1 cellular context compared by ENCODE assay signal in genomic region chr22:40346178-40347064, GRCh38.
TF ChIP-seq lines count a peak whose summit lies in the region.

TSS of gene ADSL (plus strand) at chr22:40346500. CDS start at chr22:40346559, 59 bp downstream.

TF ChIP-seq in HepG2, 621 proteins besides CTCF, POLR2A, EP300 and RAD21 (continued from another document and continues in another):
- no peak for TF ChIP-seq SIN3B (IDR thresholded peaks at IDR 0.05; ENCODE audit: low read length)
- 0 out of 2 replicates have a peak, but pooled peaks have one; percentile 43 for TF ChIP-seq ZNF30 (CRISPR knock-in tag; IDR thresholded peaks at IDR 0.05)
- TF ChIP-seq KDM5B (CRISPR knock-in tag; IDR thresholded peaks at IDR 0.05; ENCODE audit: borderline replicate concordance) = peak; percentile 88; the same call in 1 of the 2 replicates
- TF ChIP-seq NCOA5 (CRISPR knock-in tag; IDR thresholded peaks at IDR 0.05) = no peak
- peak; percentile 41; the same call in 1 of the 2 replicates for TF ChIP-seq CEBPG (CRISPR knock-in tag; IDR thresholded peaks at IDR 0.05)
- TF ChIP-seq ZNF674 (CRISPR knock-in tag; IDR thresholded peaks at IDR 0.05; ENCODE audit: low read depth) = no peak
- TF ChIP-seq, protein P1, sequence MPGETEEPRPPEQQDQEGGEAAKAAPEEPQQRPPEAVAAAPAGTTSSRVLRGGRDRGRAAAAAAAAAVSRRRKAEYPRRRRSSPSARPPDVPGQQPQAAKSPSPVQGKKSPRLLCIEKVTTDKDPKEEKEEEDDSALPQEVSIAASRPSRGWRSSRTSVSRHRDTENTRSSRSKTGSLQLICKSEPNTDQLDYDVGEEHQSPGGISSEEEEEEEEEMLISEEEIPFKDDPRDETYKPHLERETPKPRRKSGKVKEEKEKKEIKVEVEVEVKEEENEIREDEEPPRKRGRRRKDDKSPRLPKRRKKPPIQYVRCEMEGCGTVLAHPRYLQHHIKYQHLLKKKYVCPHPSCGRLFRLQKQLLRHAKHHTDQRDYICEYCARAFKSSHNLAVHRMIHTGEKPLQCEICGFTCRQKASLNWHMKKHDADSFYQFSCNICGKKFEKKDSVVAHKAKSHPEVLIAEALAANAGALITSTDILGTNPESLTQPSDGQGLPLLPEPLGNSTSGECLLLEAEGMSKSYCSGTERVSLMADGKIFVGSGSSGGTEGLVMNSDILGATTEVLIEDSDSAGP (CRISPR knock-in tag; IDR thresholded peaks at IDR 0.05; ENCODE audit: borderline replicate concordance) = peak; percentile 91
- no peak for TF ChIP-seq MBD4 (IDR thresholded peaks at IDR 0.05; ENCODE audit: borderline replicate concordance, low read length)
- TF ChIP-seq ZNF296 (CRISPR knock-in tag; conservative IDR thresholded peaks at IDR 0.05) = no peak
- peak; percentile 94; the same call in 1 of the 2 replicates for TF ChIP-seq HDAC1 (CRISPR knock-in tag; IDR thresholded peaks at IDR 0.05)
- no peak for TF ChIP-seq SYNCRIP (IDR thresholded peaks at IDR 0.05; ENCODE audit: insufficient read depth, low read depth, low read length)
- TF ChIP-seq, protein P2, sequence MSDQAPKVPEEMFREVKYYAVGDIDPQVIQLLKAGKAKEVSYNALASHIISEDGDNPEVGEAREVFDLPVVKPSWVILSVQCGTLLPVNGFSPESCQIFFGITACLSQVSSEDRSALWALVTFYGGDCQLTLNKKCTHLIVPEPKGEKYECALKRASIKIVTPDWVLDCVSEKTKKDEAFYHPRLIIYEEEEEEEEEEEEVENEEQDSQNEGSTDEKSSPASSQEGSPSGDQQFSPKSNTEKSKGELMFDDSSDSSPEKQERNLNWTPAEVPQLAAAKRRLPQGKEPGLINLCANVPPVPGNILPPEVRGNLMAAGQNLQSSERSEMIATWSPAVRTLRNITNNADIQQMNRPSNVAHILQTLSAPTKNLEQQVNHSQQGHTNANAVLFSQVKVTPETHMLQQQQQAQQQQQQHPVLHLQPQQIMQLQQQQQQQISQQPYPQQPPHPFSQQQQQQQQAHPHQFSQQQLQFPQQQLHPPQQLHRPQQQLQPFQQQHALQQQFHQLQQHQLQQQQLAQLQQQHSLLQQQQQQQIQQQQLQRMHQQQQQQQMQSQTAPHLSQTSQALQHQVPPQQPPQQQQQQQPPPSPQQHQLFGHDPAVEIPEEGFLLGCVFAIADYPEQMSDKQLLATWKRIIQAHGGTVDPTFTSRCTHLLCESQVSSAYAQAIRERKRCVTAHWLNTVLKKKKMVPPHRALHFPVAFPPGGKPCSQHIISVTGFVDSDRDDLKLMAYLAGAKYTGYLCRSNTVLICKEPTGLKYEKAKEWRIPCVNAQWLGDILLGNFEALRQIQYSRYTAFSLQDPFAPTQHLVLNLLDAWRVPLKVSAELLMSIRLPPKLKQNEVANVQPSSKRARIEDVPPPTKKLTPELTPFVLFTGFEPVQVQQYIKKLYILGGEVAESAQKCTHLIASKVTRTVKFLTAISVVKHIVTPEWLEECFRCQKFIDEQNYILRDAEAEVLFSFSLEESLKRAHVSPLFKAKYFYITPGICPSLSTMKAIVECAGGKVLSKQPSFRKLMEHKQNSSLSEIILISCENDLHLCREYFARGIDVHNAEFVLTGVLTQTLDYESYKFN (CRISPR knock-in tag; conservative IDR thresholded peaks at IDR 0.05) = peak; percentile 62
- peak; percentile 55; the same call in 1 of the 2 replicates for TF ChIP-seq ZNF33A (CRISPR knock-in tag; IDR thresholded peaks at IDR 0.05; ENCODE audit: borderline replicate concordance)
- peak; percentile 87 for TF ChIP-seq ZFP41 (CRISPR knock-in tag; IDR thresholded peaks at IDR 0.05; ENCODE audit: borderline replicate concordance)
- peak; percentile 86; the same call in 1 of the 2 replicates for TF ChIP-seq GATA4 (IDR thresholded peaks at IDR 0.05; ENCODE audit: borderline replicate concordance, low read depth)
- TF ChIP-seq ZBTB38 (CRISPR knock-in tag; IDR thresholded peaks at IDR 0.05) = peak; percentile 65; the same call in 1 of the 2 replicates
- 0 out of 2 replicates have a peak, but pooled peaks have one; percentile 20 for TF ChIP-seq ATF1 (CRISPR knock-in tag; IDR thresholded peaks at IDR 0.05)
- TF ChIP-seq SIN3A (IDR thresholded peaks at IDR 0.05; ENCODE audit: borderline replicate concordance, low read depth, low read length) = peak; percentile 92; the same call in 1 of the 2 replicates
- no peak for TF ChIP-seq FIP1L1 (IDR thresholded peaks at IDR 0.05; ENCODE audit: borderline replicate concordance, insufficient read depth, low read depth, low read length)
- peak; percentile 44; the same call in 1 of the 2 replicates for TF ChIP-seq HMG20B (CRISPR knock-in tag; conservative IDR thresholded peaks at IDR 0.05)
- peak; percentile 87 for TF ChIP-seq CBX1 (IDR thresholded peaks at IDR 0.05; ENCODE audit: low read depth)
- no peak for TF ChIP-seq ZNF660 (CRISPR knock-in tag; IDR thresholded peaks at IDR 0.05; ENCODE audit: borderline replicate concordance, low read depth)
- TF ChIP-seq RCOR2 (CRISPR knock-in tag; IDR thresholded peaks at IDR 0.05) = peak; percentile 45
- TF ChIP-seq MYC (CRISPR knock-in tag; IDR thresholded peaks at IDR 0.05; ENCODE audit: borderline replicate concordance) = peak; percentile 99
- no peak; the same call in 1 of the 2 replicates for TF ChIP-seq BRCA1 (CRISPR knock-in tag; IDR thresholded peaks at IDR 0.05)
- peak; percentile 89 for TF ChIP-seq ZNF501 (CRISPR knock-in tag; IDR thresholded peaks at IDR 0.05)
- TF ChIP-seq MLLT10 (CRISPR knock-in tag; IDR thresholded peaks at IDR 0.05) = no peak
- no peak for TF ChIP-seq ATAD3A (CRISPR knock-in tag; IDR thresholded peaks at IDR 0.05)
- TF ChIP-seq SNRNP70 (IDR thresholded peaks at IDR 0.05; ENCODE audit: low read depth, low read length) = no peak
- peak; percentile 77; the same call in 1 of the 2 replicates for TF ChIP-seq ZNF34 (CRISPR knock-in tag; IDR thresholded peaks at IDR 0.05; ENCODE audit: borderline replicate concordance)
- TF ChIP-seq HNF4G (IDR thresholded peaks at IDR 0.05; ENCODE audit: borderline replicate concordance, low read depth, low read length) = no peak; the same call in 1 of the 2 replicates
- peak; percentile 81; the same call in 1 of the 2 replicates for TF ChIP-seq HNF4G (CRISPR knock-in tag; IDR thresholded peaks at IDR 0.05; ENCODE audit: borderline replicate concordance, low read depth)
- TF ChIP-seq BRD4 (CRISPR knock-in tag; IDR thresholded peaks at IDR 0.05) = peak; percentile 68
- no peak for TF ChIP-seq PTBP1 (IDR thresholded peaks at IDR 0.05; ENCODE audit: low read depth, low read length, poor library complexity, severe bottlenecking)
- TF ChIP-seq ZNF12 (CRISPR knock-in tag; IDR thresholded peaks at IDR 0.05) = peak; percentile 28; the same call in 1 of the 2 replicates
- TF ChIP-seq CENPT (CRISPR knock-in tag; IDR thresholded peaks at IDR 0.05; ENCODE audit: low read depth) = no peak
- TF ChIP-seq TBX3 (IDR thresholded peaks at IDR 0.05; ENCODE audit: borderline replicate concordance) = no peak
- 0 out of 2 replicates have a peak, but pooled peaks have one; percentile 81 for TF ChIP-seq ZNF878 (CRISPR knock-in tag; IDR thresholded peaks at IDR 0.05)
- TF ChIP-seq, protein P3, sequence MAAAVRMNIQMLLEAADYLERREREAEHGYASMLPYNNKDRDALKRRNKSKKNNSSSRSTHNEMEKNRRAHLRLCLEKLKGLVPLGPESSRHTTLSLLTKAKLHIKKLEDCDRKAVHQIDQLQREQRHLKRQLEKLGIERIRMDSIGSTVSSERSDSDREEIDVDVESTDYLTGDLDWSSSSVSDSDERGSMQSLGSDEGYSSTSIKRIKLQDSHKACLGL (CRISPR knock-in tag; IDR thresholded peaks at IDR 0.05) = peak; percentile 92
- TF ChIP-seq, protein P4, sequence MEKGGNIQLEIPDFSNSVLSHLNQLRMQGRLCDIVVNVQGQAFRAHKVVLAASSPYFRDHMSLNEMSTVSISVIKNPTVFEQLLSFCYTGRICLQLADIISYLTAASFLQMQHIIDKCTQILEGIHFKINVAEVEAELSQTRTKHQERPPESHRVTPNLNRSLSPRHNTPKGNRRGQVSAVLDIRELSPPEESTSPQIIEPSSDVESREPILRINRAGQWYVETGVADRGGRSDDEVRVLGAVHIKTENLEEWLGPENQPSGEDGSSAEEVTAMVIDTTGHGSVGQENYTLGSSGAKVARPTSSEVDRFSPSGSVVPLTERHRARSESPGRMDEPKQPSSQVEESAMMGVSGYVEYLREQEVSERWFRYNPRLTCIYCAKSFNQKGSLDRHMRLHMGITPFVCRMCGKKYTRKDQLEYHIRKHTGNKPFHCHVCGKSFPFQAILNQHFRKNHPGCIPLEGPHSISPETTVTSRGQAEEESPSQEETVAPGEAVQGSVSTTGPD (CRISPR knock-in tag; IDR thresholded peaks at IDR 0.05) = no peak; the same call in 1 of the 2 replicates
- TF ChIP-seq JUND (CRISPR knock-in tag; IDR thresholded peaks at IDR 0.05) = no peak
- TF ChIP-seq TEAD3 (CRISPR knock-in tag; optimal IDR thresholded peaks at IDR 0.05; ENCODE audit: borderline replicate concordance) = peak; percentile 47
- peak; percentile 36; the same call in 1 of the 2 replicates for TF ChIP-seq NR2F6 (IDR thresholded peaks at IDR 0.05)
- TF ChIP-seq NR2F6 (CRISPR knock-in tag; IDR thresholded peaks at IDR 0.05) = peak; percentile 65
- peak; percentile 79 for TF ChIP-seq ZBTB40 (IDR thresholded peaks at IDR 0.05)
- peak; percentile 39; the same call in 1 of the 2 replicates for TF ChIP-seq ZBTB40 (CRISPR knock-in tag; IDR thresholded peaks at IDR 0.05)
- TF ChIP-seq IRF9 (CRISPR knock-in tag; IDR thresholded peaks at IDR 0.05; ENCODE audit: borderline replicate concordance) = peak; percentile 67; the same call in 1 of the 2 replicates
- peak; percentile 9; the same call in 1 of the 2 replicates for TF ChIP-seq SNAPC2 (CRISPR knock-in tag; IDR thresholded peaks at IDR 0.05)
- no peak for TF ChIP-seq CHD4 (IDR thresholded peaks at IDR 0.05; ENCODE audit: borderline replicate concordance, low read length)
- TF ChIP-seq ZNF333 (CRISPR knock-in tag; IDR thresholded peaks at IDR 0.05; ENCODE audit: borderline replicate concordance) = 0 out of 2 replicates have a peak, but pooled peaks have one; percentile 68
- no peak; the same call in 1 of the 2 replicates for TF ChIP-seq FOXC1 (CRISPR knock-in tag; IDR thresholded peaks at IDR 0.05; ENCODE audit: borderline replicate concordance)
